30 cellular contexts compared by ENCODE assay signal in the genomic region with DNA sequence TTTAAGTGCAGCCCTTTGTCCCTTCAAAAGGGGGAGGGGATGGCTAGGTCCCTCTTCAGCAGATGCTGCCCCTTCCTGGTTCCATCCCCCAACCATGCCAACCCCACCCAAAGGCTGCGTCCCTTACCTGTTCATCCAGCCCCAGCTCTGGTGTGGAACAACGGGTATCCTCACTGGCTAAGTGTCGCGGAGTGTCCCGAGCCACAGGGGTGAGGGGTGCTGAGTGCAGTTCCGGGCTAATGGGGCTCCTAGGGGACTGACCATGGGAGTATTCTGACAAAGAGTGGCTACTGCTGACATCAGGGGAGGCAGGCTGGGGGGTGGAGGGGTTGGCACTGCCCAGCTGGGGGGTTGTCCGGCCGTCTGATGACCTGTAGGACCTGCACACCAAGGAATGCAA. TPM values are rescaled to one million over a fixed set of nuclear protein-coding genes. Genes with fewer than 3 reads are reported as not detected.
"Had no signal": no experiment of that assay in that cellular context is flagged by ENCODE, and none has a peak within 500 bp of the region (broad histone marks: within the 10 kb centered on the region; RNA-seq: fewer than 3 reads in every experiment).

No MANE protein-coding gene starts in this region.

- DNase-seq: activated CD4-positive, alpha-beta memory T cell treated with anti-CD3 and anti-CD28 coated beads, Interleukin-2, amount 10 ng/mL, durations not matched to agents 7 days and 5 days; activated CD4-positive, alpha-beta T cell treated with anti-CD3 and anti-CD28 coated beads for 1 hour; activated CD4-positive, alpha-beta T cell treated with anti-CD3 and anti-CD28 coated beads, Interleukin-2, amount 10 ng/mL, durations not matched to agents 7 days and 5 days; activated naive CD4-positive, alpha-beta T cell; activated naive CD8-positive, alpha-beta T cell treated with anti-CD3 and anti-CD28 coated beads for 36 hours; activated T-cell treated with anti-CD3 and anti-CD28 coated beads, Interleukin-2, amount 50 U/mL, for 72 hours; aorta; caudate nucleus; endodermal cell; esophagus squamous epithelium; foreskin melanocyte; left ventricle myocardium inferior; nucleus accumbens; psoas muscle; stimulated activated CD4-positive, alpha-beta T cell treated with anti-CD3 and anti-CD28 coated beads, Interleukin-15, amount 100 ng/mL, for 24 hours; stimulated activated CD4-positive, alpha-beta T cell treated with anti-CD3 and anti-CD28 coated beads, Interleukin-2, amount 100 ng/mL, for 24 hours; stimulated activated naive CD8-positive, alpha-beta T cell treated with anti-CD3 and anti-CD28 coated beads, Interleukin-15, amount 100 ng/mL, for 72 hours; substantia nigra; T-helper 2 cell had no signal

- H3K9me3 ChIP-seq: adrenal gland, esophagus squamous epithelium, left ventricle myocardium inferior, pancreas, psoas muscle, thyroid gland, upper lobe of left lung had no signal

- ATAC-seq: activated T-cell treated with anti-CD3 and anti-CD28 coated beads, Interleukin-2, amount 50 U/mL, for 72 hours; pancreas; stimulated activated naive CD8-positive, alpha-beta T cell treated with anti-CD3 and anti-CD28 coated beads, Interleukin-15, amount 100 ng/mL, for 72 hours; WTC11 had no signal

- H3K4me3 Mint-ChIP-seq: activated CD4-positive, alpha-beta memory T cell treated with anti-CD3 and anti-CD28 coated beads, Interleukin-2, amount 10 ng/mL, durations not matched to agents 7 days and 5 days; activated CD4-positive, alpha-beta T cell treated with anti-CD3 and anti-CD28 coated beads, Interleukin-2, amount 10 ng/mL, durations not matched to agents 7 days and 5 days; activated naive CD8-positive, alpha-beta T cell treated with anti-CD3 and anti-CD28 coated beads for 36 hours; activated T-cell treated with anti-CD3 and anti-CD28 coated beads, Interleukin-2, amount 50 U/mL, for 72 hours; brain; endodermal cell; stimulated activated naive CD8-positive, alpha-beta T cell treated with anti-CD3 and anti-CD28 coated beads, Interleukin-15, amount 100 ng/mL, for 72 hours; WTC11 had no signal

- H3K4me1 ChIP-seq: thyroid gland had no signal

- H3K27ac Mint-ChIP-seq: activated CD4-positive, alpha-beta memory T cell treated with anti-CD3 and anti-CD28 coated beads, Interleukin-2, amount 10 ng/mL, durations not matched to agents 7 days and 5 days; activated naive CD8-positive, alpha-beta T cell treated with anti-CD3 and anti-CD28 coated beads for 36 hours; activated T-cell treated with anti-CD3 and anti-CD28 coated beads, Interleukin-2, amount 50 U/mL, for 72 hours; endodermal cell; WTC11 had no signal

- H3K4me2 ChIP-seq: smooth muscle cell had no signal

- H3K27me3 ChIP-seq: adrenal gland, esophagus squamous epithelium, pancreas, thyroid gland, upper lobe of left lung had no signal

- H3K27me3 Mint-ChIP-seq: activated CD4-positive, alpha-beta memory T cell treated with anti-CD3 and anti-CD28 coated beads, Interleukin-2, amount 10 ng/mL, durations not matched to agents 7 days and 5 days; activated CD4-positive, alpha-beta T cell treated with anti-CD3 and anti-CD28 coated beads, Interleukin-2, amount 10 ng/mL, durations not matched to agents 7 days and 5 days; activated naive CD8-positive, alpha-beta T cell treated with anti-CD3 and anti-CD28 coated beads for 36 hours; brain; stimulated activated naive CD8-positive, alpha-beta T cell treated with anti-CD3 and anti-CD28 coated beads, Interleukin-15, amount 100 ng/mL, for 72 hours had no signal

- H3K9me3 Mint-ChIP-seq: activated CD4-positive, alpha-beta memory T cell treated with anti-CD3 and anti-CD28 coated beads, Interleukin-2, amount 10 ng/mL, durations not matched to agents 7 days and 5 days; activated CD4-positive, alpha-beta T cell treated with anti-CD3 and anti-CD28 coated beads, Interleukin-2, amount 10 ng/mL, durations not matched to agents 7 days and 5 days; activated naive CD8-positive, alpha-beta T cell treated with anti-CD3 and anti-CD28 coated beads for 36 hours; activated T-cell treated with anti-CD3 and anti-CD28 coated beads, Interleukin-2, amount 50 U/mL, for 72 hours; brain; endodermal cell; stimulated activated naive CD8-positive, alpha-beta T cell treated with anti-CD3 and anti-CD28 coated beads, Interleukin-15, amount 100 ng/mL, for 72 hours; WTC11 had no signal

- H3K27ac ChIP-seq: adrenal gland, esophagus squamous epithelium, left ventricle myocardium inferior, psoas muscle, thyroid gland, upper lobe of left lung had no signal

- H3K4me3 ChIP-seq: adrenal gland, esophagus squamous epithelium, left ventricle myocardium inferior, lung, pancreas, psoas muscle, smooth muscle cell, thyroid gland, upper lobe of left lung had no signal

RNA-seq across cellular contexts. Expression of a gene that starts 32.9 kb away (rescaled TPM):
- total RNA-seq: activated CD4-positive, alpha-beta memory T cell treated with anti-CD3 and anti-CD28 coated beads, Interleukin-2, amount 10 ng/mL, durations not matched to agents 7 days and 5 days; activated CD4-positive, alpha-beta T cell treated with anti-CD3 and anti-CD28 coated beads, Interleukin-2, amount 10 ng/mL, durations not matched to agents 7 days and 5 days; activated naive CD8-positive, alpha-beta T cell treated with anti-CD3 and anti-CD28 coated beads for 36 hours; activated T-cell treated with anti-CD3 and anti-CD28 coated beads, Interleukin-2, amount 50 U/mL, for 72 hours; adrenal gland; aorta; endodermal cell; esophagus squamous epithelium; glomerular endothelial cell; left ventricle myocardium inferior; lung; mucosa of gallbladder; pancreas; smooth muscle cell; thyroid gland; upper lobe of left lung; WTC11 had no signal
- polyA plus RNA-seq: adrenal gland, aorta, lung, neural cell, pancreas, smooth muscle cell had no signal
